ENCODE assay signal across 14 cellular contexts in genomic region chr4:77176606-77177005, GRCh38.
"Had no signal": no experiment of that assay in that cellular context is flagged by ENCODE, and none has a peak within 500 bp of the region (broad histone marks: within the 10 kb centered on the region; RNA-seq: fewer than 3 reads in every experiment).

No MANE protein-coding gene starts in this region.

- H3K9me3 ChIP-seq: lower lobe of right lung, stomach, thoracic aorta had no signal

- H3K27me3 ChIP-seq: stomach had no signal

- H3K4me3 Mint-ChIP-seq: activated CD4-positive, alpha-beta T cell treated with anti-CD3 and anti-CD28 coated beads for 36 hours; activated CD8-positive, alpha-beta T cell treated with anti-CD3 and anti-CD28 coated beads for 36 hours; natural killer cell; T-cell had no signal

- H3K27ac Mint-ChIP-seq: activated CD4-positive, alpha-beta T cell treated with anti-CD3 and anti-CD28 coated beads for 36 hours; activated CD8-positive, alpha-beta T cell treated with anti-CD3 and anti-CD28 coated beads for 36 hours; natural killer cell; T-cell had no signal

- ATAC-seq: activated CD4-positive, alpha-beta T cell treated with anti-CD3 and anti-CD28 coated beads for 36 hours; activated CD8-positive, alpha-beta T cell treated with anti-CD3 and anti-CD28 coated beads for 36 hours; lower lobe of right lung; natural killer cell; T-cell had no signal

- H3K36me3 ChIP-seq: lower lobe of right lung, stomach, thoracic aorta had no signal

- H3K4me1 ChIP-seq: lower lobe of right lung, stomach had no signal

- H3K4me1 Mint-ChIP-seq: activated CD4-positive, alpha-beta T cell treated with anti-CD3 and anti-CD28 coated beads for 36 hours; T-cell had no signal

- H3K9me3 Mint-ChIP-seq: activated CD8-positive, alpha-beta T cell treated with anti-CD3 and anti-CD28 coated beads for 36 hours; natural killer cell; T-cell had no signal

- FAIRE-seq: endothelial cell of umbilical vein, urothelium cell line had no signal

- H3K27ac ChIP-seq: lower lobe of right lung, stomach, thoracic aorta had no signal

- H3K4me3 ChIP-seq: lower lobe of right lung, stomach, thoracic aorta had no signal

- DNase-seq: activated CD4-positive, alpha-beta T cell treated with anti-CD3 and anti-CD28 coated beads for 36 hours; activated CD8-positive, alpha-beta memory T cell treated with anti-CD3 and anti-CD28 coated beads, Interleukin-2, amount 50 U/mL, for 4 hours; activated CD8-positive, alpha-beta T cell treated with anti-CD3 and anti-CD28 coated beads for 36 hours; activated naive CD4-positive, alpha-beta T cell; aorta; hippocampal formation; lower lobe of right lung; natural killer cell; stomach; T-cell; T1000 had no signal

- H3K27me3 Mint-ChIP-seq: activated CD4-positive, alpha-beta T cell treated with anti-CD3 and anti-CD28 coated beads for 36 hours had no signal

- H3K36me3 Mint-ChIP-seq: natural killer cell, T-cell had no signal
